Comparison of ENCODE assay signal across 1 cellular context in genomic region chr20:40990542-40991120, GRCh38.
TF ChIP-seq lines count a peak whose summit lies in the region.

No MANE protein-coding gene starts in this region.

TF ChIP-seq in K562, 482 proteins besides CTCF, POLR2A, EP300 and RAD21 (continued from another document):
- TF ChIP-seq DEAF1 (CRISPR knock-in tag; IDR thresholded peaks at IDR 0.05) (peak; percentile 64), GABPB1 (CRISPR knock-in tag; IDR thresholded peaks at IDR 0.05) (0 out of 2 replicates have a peak, but pooled peaks have one; percentile 36), GTF2F1 (IDR thresholded peaks at IDR 0.05; ENCODE audit: low read depth, low read length) (no peak), FOXP1 (CRISPR knock-in tag; IDR thresholded peaks at IDR 0.05) (0 out of 2 replicates have a peak, but pooled peaks have one; percentile 70), CHD1 (IDR thresholded peaks at IDR 0.05; ENCODE audit: low read length) (no peak), RB1 (IDR thresholded peaks at IDR 0.05; ENCODE audit: low read depth) (peak; percentile 69; the same call in 1 of the 2 replicates), ZC3H8 (IDR thresholded peaks at IDR 0.05) (no peak), ZNF282 (CRISPR knock-in tag; IDR thresholded peaks at IDR 0.05) (no peak), SFPQ (IDR thresholded peaks at IDR 0.05; ENCODE audit: low read depth, low read length) (no peak), VEZF1 (CRISPR knock-in tag; IDR thresholded peaks at IDR 0.05) (peak; percentile 7; the same call in 1 of the 2 replicates), TEAD4 (IDR thresholded peaks at IDR 0.05; ENCODE audit: low read length) (no peak), TEAD4 (CRISPR knock-in tag; IDR thresholded peaks at IDR 0.05; ENCODE audit: borderline replicate concordance) (no peak), SOX6 (IDR thresholded peaks at IDR 0.05) (peak; percentile 35; the same call in 1 of the 2 replicates), STAG1 (CRISPR knock-in tag; IDR thresholded peaks at IDR 0.05; ENCODE audit: borderline replicate concordance) (peak; percentile 65; the same call in 1 of the 2 replicates), ZBTB11 (CRISPR knock-in tag; IDR thresholded peaks at IDR 0.05) (peak in 1 of 3 experiments; percentile 13; a peak in 1 of 6 replicates), YY1 (IDR thresholded peaks at IDR 0.05; ENCODE audit: borderline replicate concordance in 1 of 3, control insufficient read depth in 1 of 3, extremely low read depth in 1 of 3, insufficient read depth in 3 of 3, insufficient read length in 1 of 3, insufficient replicate concordance in 2 of 3, low read depth in 1 of 3, low read length in 2 of 3) (peak in 2 of 3 experiments; percentile 34 to 50), BRD4 (IDR thresholded peaks at IDR 0.05) (0 out of 2 replicates have a peak, but pooled peaks have one; percentile 50), RCOR1 (IDR thresholded peaks at IDR 0.05; ENCODE audit: borderline replicate concordance in 1 of 2, low read depth in 2 of 2, low read length in 2 of 2) (peak in 1 of 2 experiments; percentile 49; a peak in 1 of 4 replicates), ZNF589 (CRISPR knock-in tag; IDR thresholded peaks at IDR 0.05; ENCODE audit: low read depth) (0 out of 2 replicates have a peak, but pooled peaks have one; percentile 14), CC2D1A (IDR thresholded peaks at IDR 0.05) (peak; percentile 55; the same call in 1 of the 2 replicates), MAZ (CRISPR knock-in tag; conservative IDR thresholded peaks at IDR 0.05 in 1 of 2, IDR thresholded peaks at IDR 0.05 in 1 of 2) (peak in 1 of 2 experiments; percentile 29; a peak in 1 of 4 replicates), ZFP36 (IDR thresholded peaks at IDR 0.05; ENCODE audit: low read depth, low read length, partially characterized antibody) (peak; percentile 17), ARID3A (IDR thresholded peaks at IDR 0.05; ENCODE audit: borderline replicate concordance, low read depth, low read length) (no peak), HDAC2 (IDR thresholded peaks at IDR 0.05) (no peak), ZSCAN29 (IDR thresholded peaks at IDR 0.05) (0 out of 2 replicates have a peak, but pooled peaks have one; percentile 49), ZNF174 (CRISPR knock-in tag; IDR thresholded peaks at IDR 0.05) (no peak), JUND (IDR thresholded peaks at IDR 0.05; ENCODE audit: borderline replicate concordance, low read depth, low read length) (peak; percentile 56), JUND (tag; IDR thresholded peaks at IDR 0.05; ENCODE audit: borderline replicate concordance, low read depth, low read length) (no peak; the same call in 2 of the 3 replicates), NFYB (IDR thresholded peaks at IDR 0.05; ENCODE audit: extremely low read depth, insufficient read length) (peak; percentile 23), EHMT2 (IDR thresholded peaks at IDR 0.05) (peak; percentile 61; the same call in 1 of the 2 replicates)
- TF ChIP-seq, protein P1, sequence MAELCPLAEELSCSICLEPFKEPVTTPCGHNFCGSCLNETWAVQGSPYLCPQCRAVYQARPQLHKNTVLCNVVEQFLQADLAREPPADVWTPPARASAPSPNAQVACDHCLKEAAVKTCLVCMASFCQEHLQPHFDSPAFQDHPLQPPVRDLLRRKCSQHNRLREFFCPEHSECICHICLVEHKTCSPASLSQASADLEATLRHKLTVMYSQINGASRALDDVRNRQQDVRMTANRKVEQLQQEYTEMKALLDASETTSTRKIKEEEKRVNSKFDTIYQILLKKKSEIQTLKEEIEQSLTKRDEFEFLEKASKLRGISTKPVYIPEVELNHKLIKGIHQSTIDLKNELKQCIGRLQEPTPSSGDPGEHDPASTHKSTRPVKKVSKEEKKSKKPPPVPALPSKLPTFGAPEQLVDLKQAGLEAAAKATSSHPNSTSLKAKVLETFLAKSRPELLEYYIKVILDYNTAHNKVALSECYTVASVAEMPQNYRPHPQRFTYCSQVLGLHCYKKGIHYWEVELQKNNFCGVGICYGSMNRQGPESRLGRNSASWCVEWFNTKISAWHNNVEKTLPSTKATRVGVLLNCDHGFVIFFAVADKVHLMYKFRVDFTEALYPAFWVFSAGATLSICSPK (IDR thresholded peaks at IDR 0.05; ENCODE audit: borderline replicate concordance), result no peak
